In the genomic region with DNA sequence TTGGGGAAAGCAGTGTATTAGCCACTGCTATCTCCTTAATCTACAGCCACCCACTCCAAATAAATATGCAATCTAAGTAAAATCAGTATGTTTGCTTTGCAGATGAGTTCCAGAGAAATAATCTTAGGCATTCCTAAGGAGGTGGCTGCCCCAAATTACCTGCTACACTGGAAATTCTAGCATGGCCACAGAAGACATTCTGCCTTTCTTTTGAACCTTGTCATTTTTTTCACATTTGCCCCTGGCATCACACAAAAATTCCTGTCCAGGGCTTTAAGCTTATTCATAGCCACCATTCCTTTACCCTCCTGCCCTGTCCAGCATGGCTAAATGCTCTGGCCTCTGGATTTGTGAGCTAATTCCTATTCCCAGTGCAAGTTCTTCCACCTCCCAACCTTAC, we compare ENCODE assay signal across 24 cellular contexts. TPM values are rescaled to one million over a fixed set of nuclear protein-coding genes. Genes with fewer than 3 reads are reported as not detected.
DNase-seq lines count a peak whose midpoint lies in the region; ATAC-seq, FAIRE-seq and TF ChIP-seq lines count a peak whose summit lies in the region.
"Had no signal": no experiment of that assay in that cellular context is flagged by ENCODE, and none has a peak within 500 bp of the region (broad histone marks: within the 10 kb centered on the region; RNA-seq: fewer than 3 reads in every experiment).

No MANE protein-coding gene starts in this region.

- H3K4me3 ChIP-seq in H1 (ENCODE audit: extremely low read depth in 1 of 4, insufficient read depth in 2 of 4, low read depth in 3 of 4, low read length in 4 of 4), result no peak overlapping the region
- no peak overlapping the region for H3K4me3 ChIP-seq in esophagus squamous epithelium
- H3K4me3 ChIP-seq: GM23338, HAP-1 had no signal

- no peak for ATAC-seq in activated CD8-positive, alpha-beta T cell treated with anti-CD3 and anti-CD28 coated beads for 36 hours
- ATAC-seq: GM23338 had no signal

- intact Hi-C loops in esophagus squamous epithelium (cut with DNase I), result no loop called here
- intact Hi-C loops in activated CD8-positive, alpha-beta T cell treated with anti-CD3 and anti-CD28 coated beads for 36 hours (cut with micrococcal nuclease), result no loop called here

- H2BK20ac ChIP-seq in H1 (ENCODE audit: low read length), result peak overlapping the region; percentile 61; the same call in 1 of the 2 replicates

- H2AFZ ChIP-seq in H1 (ENCODE audit: low read length), result no peak overlapping the region
- H2AFZ ChIP-seq: GM23338 had no signal

- H4K20me1 ChIP-seq in H1 (replicated peaks in 1 of 2; ENCODE audit: control insufficient read depth in 1 of 2, insufficient read depth in 2 of 2, low read length in 2 of 2), result no peaks in the 10 kb centered on the region

- DNase-seq in H1 (ENCODE audit: low read depth in 1 of 2, low spot score in 2 of 2) (no peak), epithelial cell of prostate (ENCODE audit: low read depth, low spot score) (no peak), esophagus squamous epithelium (lab: John Stamatoyannopoulos, UW) (no peak), type B pancreatic cell (ENCODE audit: extremely low spot score, unreplicated experiment) (no peak), NAMALWA (ENCODE audit: low spot score) (no peak), RKO (ENCODE audit: low spot score) (no peak)
- DNase-seq in activated CD8-positive, alpha-beta T cell treated with anti-CD3 and anti-CD28 coated beads for 36 hours, result no peak
- DNase-seq in activated CD4-positive, alpha-beta T cell treated with anti-CD3 and anti-CD28 coated beads for 4 hours, result no peak
- DNase-seq: C1 segment of cervical spinal cord; Calu3; CD4-positive, alpha-beta memory T cell; COR-L47; DMS53; DMS79 treated with DMSO at 0.1 percent for 48 hours; GF-D8; HFFc6 had no signal

- no peak overlapping the region for H3K23ac ChIP-seq in H1 (ENCODE audit: insufficient read length)

- no peak for TF ChIP-seq POLR2A in H1 (IDR thresholded peaks at IDR 0.05; ENCODE audit: control extremely low read depth in 1 of 2, low read depth in 2 of 2, low read length in 2 of 2)
- TF ChIP-seq POLR2A in esophagus squamous epithelium (IDR thresholded peaks at IDR 0.05), result no peak

- H2AK5ac ChIP-seq in H1 (ENCODE audit: low read depth, low read length), result no peak overlapping the region

- no peaks in the 10 kb centered on the region for H3K36me3 Mint-ChIP-seq in type B pancreatic cell
- H3K36me3 Mint-ChIP-seq in activated CD8-positive, alpha-beta T cell treated with anti-CD3 and anti-CD28 coated beads for 36 hours (ENCODE audit: low read depth), result no peaks in the 10 kb centered on the region
- H3K36me3 Mint-ChIP-seq: CD4-positive, alpha-beta memory T cell had no signal

- H3K4me3 Mint-ChIP-seq in type B pancreatic cell, result no peak overlapping the region
- no peak overlapping the region for H3K4me3 Mint-ChIP-seq in activated CD8-positive, alpha-beta T cell treated with anti-CD3 and anti-CD28 coated beads for 36 hours
- H3K4me3 Mint-ChIP-seq: CD4-positive, alpha-beta memory T cell; GM23338; HFFc6 had no signal

- no peak overlapping the region for H3K56ac ChIP-seq in H1 (replicated peaks; ENCODE audit: insufficient read length, low read depth, low read length)

- H2BK5ac ChIP-seq in H1 (ENCODE audit: low read depth, low read length), result no peak overlapping the region; the same call in 1 of the 2 replicates

- FAIRE-seq in H1 (lab: Jason Lieb, UNC), result no peak
- FAIRE-seq: GM12891, GM18507, H54 had no signal

- no peaks in the 10 kb centered on the region for H3K79me1 ChIP-seq in H1 (ENCODE audit: low read depth, low read length)

- H3K18ac ChIP-seq in H1 (ENCODE audit: extremely low read depth, low read length), result no peak overlapping the region

- H3K4me1 ChIP-seq in H1 (replicated peaks in 1 of 4; ENCODE audit: control insufficient read depth in 3 of 4, insufficient read depth in 4 of 4, low read length in 3 of 4) (peaks cover 0 to 4% (median 2%) of the 10 kb centered on the region in 4 experiments; a peak in 3 of 7 replicates), esophagus squamous epithelium (peaks cover 3 to 70% (median 14%) of the 10 kb centered on the region in 3 donors)

- H3K79me2 ChIP-seq in H1 (ENCODE audit: control insufficient read depth in 1 of 2, insufficient read depth in 2 of 2, low read length in 2 of 2), result no peaks in the 10 kb centered on the region

- H3K27me3 ChIP-seq in H1 (replicated peaks in 1 of 4; ENCODE audit: control insufficient read depth in 3 of 4, extremely low read depth in 1 of 4, insufficient read depth in 3 of 4, low read length in 3 of 4) (no peaks in the 10 kb centered on the region), esophagus squamous epithelium (peaks cover 0 to 12% (median 0%) of the 10 kb centered on the region in 4 donors)

- TF ChIP-seq CTCF in H1 (IDR thresholded peaks at IDR 0.05; ENCODE audit: control extremely low read depth in 1 of 3, insufficient read depth in 1 of 3, low read depth in 1 of 3, low read length in 3 of 3) (no peak), esophagus squamous epithelium (IDR thresholded peaks at IDR 0.05) (no peak), type B pancreatic cell (conservative IDR thresholded peaks at IDR 0.05) (no peak)
- no peak for TF ChIP-seq CTCF in activated CD8-positive, alpha-beta T cell treated with anti-CD3 and anti-CD28 coated beads for 36 hours (IDR thresholded peaks at IDR 0.05)

- H3K4me2 ChIP-seq in H1 (ENCODE audit: insufficient read depth in 1 of 2, low read depth in 2 of 2, low read length in 2 of 2), result no peak overlapping the region
- H3K4me2 ChIP-seq: GM23338 had no signal

- no peaks in the 10 kb centered on the region for H3K23me2 ChIP-seq in H1 (ENCODE audit: low read depth, low read length)

- H3K14ac ChIP-seq in H1 (ENCODE audit: insufficient read length), result no peak overlapping the region

- H3K9me3 Mint-ChIP-seq in type B pancreatic cell, result peaks cover 1% of the 10 kb centered on the region
- H3K9me3 Mint-ChIP-seq in activated CD8-positive, alpha-beta T cell treated with anti-CD3 and anti-CD28 coated beads for 36 hours, result no peaks in the 10 kb centered on the region
- H3K9me3 Mint-ChIP-seq: HFFc6 had no signal

- peak overlapping the region; percentile 19 for H3K27ac Mint-ChIP-seq in type B pancreatic cell
- H3K27ac Mint-ChIP-seq in activated CD8-positive, alpha-beta T cell treated with anti-CD3 and anti-CD28 coated beads for 36 hours, result no peak overlapping the region
- H3K27ac Mint-ChIP-seq: CD4-positive, alpha-beta memory T cell; GM23338; HFFc6 had no signal

- H4K91ac ChIP-seq in H1 (replicated peaks; ENCODE audit: insufficient read length, low read length), result peak overlapping the region; percentile 31

- CTCF ChIA-PET in H1 (lab: Charles Lee; ENCODE audit: partially characterized antibody), result interaction anchor here (1.0 to 1.6 kb wide), 3 partner anchors 10 to 207 kb away, joined by 3 to 9 read pairs (median 3); no protein-coding TSS in a partner anchor
- CTCF ChIA-PET in activated CD8-positive, alpha-beta T cell treated with anti-CD3 and anti-CD28 coated beads for 36 hours (lab: Charles Lee), result interaction anchor here (1.0 kb wide), 1 partner anchor 11 kb away, joined by 3 read pairs; no protein-coding TSS in a partner anchor

- no peak overlapping the region for H4K5ac ChIP-seq in H1 (ENCODE audit: insufficient read length, low read depth, low read length)

- peaks cover 1% of the 10 kb centered on the region for H3K4me1 Mint-ChIP-seq in type B pancreatic cell (ENCODE audit: unreplicated experiment)
- peaks cover 10% of the 10 kb centered on the region for H3K4me1 Mint-ChIP-seq in activated CD8-positive, alpha-beta T cell treated with anti-CD3 and anti-CD28 coated beads for 36 hours (ENCODE audit: low read depth)

- no peak overlapping the region for H2BK15ac ChIP-seq in H1 (ENCODE audit: low read length)

- H4K8ac ChIP-seq in H1 (ENCODE audit: extremely low read depth, insufficient read depth, low read length), result no peak overlapping the region

- H3K4ac ChIP-seq in H1 (replicated peaks; ENCODE audit: insufficient read length, low read depth, low read length), result no peak overlapping the region

- H3K9me3 ChIP-seq in H1 (ENCODE audit: insufficient read depth in 2 of 2, low read depth in 1 of 2, low read length in 1 of 2), result no peaks in the 10 kb centered on the region; a peak in 1 of 4 replicates
- H3K9me3 ChIP-seq in esophagus squamous epithelium, result no peaks in the 10 kb centered on the region
- H3K9me3 ChIP-seq: HAP-1 had no signal

- no peak overlapping the region for H3K9ac ChIP-seq in H1 (replicated peaks in 1 of 4; ENCODE audit: extremely low read depth in 1 of 4, low read depth in 3 of 4, low read length in 3 of 4)

- no peak overlapping the region for H2BK12ac ChIP-seq in H1 (ENCODE audit: low read depth, low read length)

- H3K27ac ChIP-seq in H1 (ENCODE audit: low read depth, low read length) (no peak overlapping the region), epithelial cell of prostate (peak overlapping the region; percentile 15), esophagus squamous epithelium (peak overlapping the region in 3 of 4 donors; percentile 4 to 76 (median 70))

- H3K27me3 Mint-ChIP-seq in type B pancreatic cell, result no peaks in the 10 kb centered on the region
- peaks cover 27% of the 10 kb centered on the region for H3K27me3 Mint-ChIP-seq in activated CD8-positive, alpha-beta T cell treated with anti-CD3 and anti-CD28 coated beads for 36 hours

- POLR2A ChIA-PET in H1 (lab: Charles Lee; ENCODE audit: partially characterized antibody), result interaction anchor here (0.7 to 1.1 kb wide), 2 partner anchors 9 to 462 kb away, joined by 3 read pairs; no protein-coding TSS in a partner anchor
- POLR2A ChIA-PET in activated CD8-positive, alpha-beta T cell treated with anti-CD3 and anti-CD28 coated beads for 36 hours (lab: Charles Lee), result interaction anchor here (0.6 kb wide), 1 partner anchor 650 kb away, joined by 3 read pairs; no protein-coding TSS in a partner anchor

- H3K36me3 ChIP-seq in H1 (ENCODE audit: control insufficient read depth in 2 of 4, insufficient read depth in 4 of 4, low read length in 3 of 4) (no peaks in the 10 kb centered on the region), esophagus squamous epithelium (no peaks in the 10 kb centered on the region)
- H3K36me3 ChIP-seq: HAP-1 had no signal

- no peak for TF ChIP-seq RAD21 in H1 (IDR thresholded peaks at IDR 0.05 in 1 of 2, conservative IDR thresholded peaks at IDR 0.05 in 1 of 2; ENCODE audit: low read depth in 2 of 2, low read length in 2 of 2)

- H2BK120ac ChIP-seq in H1 (replicated peaks; ENCODE audit: low read depth, low read length), result no peak overlapping the region

- no peak for TF ChIP-seq EP300 in H1 (IDR thresholded peaks at IDR 0.05; ENCODE audit: borderline replicate concordance in 1 of 2, low read depth in 2 of 2, low read length in 2 of 2)

RNA-seq across cellular contexts. Expression of a gene that starts 36.8 kb away (rescaled TPM):
- 2.0 and 2.6 TPM in 2 replicates for total RNA-seq in H1 (2021; fragmentation: NEBNext Ultra II Directional; extraction: Animal tissue kit (Norgen Biotek cat#: 25700))
- polyA plus RNA-seq in H1 (2011; rRNA removed), result 2.1 TPM in 2 replicates
- 2.6 TPM for polyA plus RNA-seq in H1 (2011; cell fraction: cytosol; rRNA removed)
- polyA plus RNA-seq in H1 (2011; cell fraction: nucleus; rRNA removed), result 5.7 TPM
- polyA plus RNA-seq in H1 (2012, experiment 1 of 2), result 1.5 to 2.3 TPM (median 1.6 TPM) in 4 replicates
- 0.70 TPM for polyA plus RNA-seq in H1 (2012, experiment 2 of 2)
- polyA plus RNA-seq in H1 (2013, experiment 1 of 2), result 1.9 TPM
- 1.7 TPM for polyA plus RNA-seq in H1 (2013, experiment 2 of 2)
- polyA minus RNA-seq in H1 (2011; rRNA and poly(A)+ RNA removed), result 2.0 and 3.2 TPM in 2 replicates
- polyA minus RNA-seq in H1 (2011; cell fraction: cytosol; rRNA and poly(A)+ RNA removed), result 1.4 TPM
- polyA minus RNA-seq in H1 (2011; cell fraction: nucleus; rRNA and poly(A)+ RNA removed), result 4.3 TPM
- total RNA-seq in esophagus squamous epithelium, result 1 to 10 TPM in 2 of 4 donors, under 1 TPM in 2; 0.38 to 2.7 (median 1.2) TPM
- not detected in 2 replicates for total RNA-seq in type B pancreatic cell (ENCODE audit: low replicate concordance)
- total RNA-seq in activated CD8-positive, alpha-beta T cell treated with anti-CD3 and anti-CD28 coated beads for 36 hours, result under 1 TPM in 1 of 2 experiments, not detected in 1; 0.25 TPM
- total RNA-seq: A172, A673, Calu3, G401 had no signal
